Comparison of ENCODE assay signal across 8 cellular contexts in the genomic region with DNA sequence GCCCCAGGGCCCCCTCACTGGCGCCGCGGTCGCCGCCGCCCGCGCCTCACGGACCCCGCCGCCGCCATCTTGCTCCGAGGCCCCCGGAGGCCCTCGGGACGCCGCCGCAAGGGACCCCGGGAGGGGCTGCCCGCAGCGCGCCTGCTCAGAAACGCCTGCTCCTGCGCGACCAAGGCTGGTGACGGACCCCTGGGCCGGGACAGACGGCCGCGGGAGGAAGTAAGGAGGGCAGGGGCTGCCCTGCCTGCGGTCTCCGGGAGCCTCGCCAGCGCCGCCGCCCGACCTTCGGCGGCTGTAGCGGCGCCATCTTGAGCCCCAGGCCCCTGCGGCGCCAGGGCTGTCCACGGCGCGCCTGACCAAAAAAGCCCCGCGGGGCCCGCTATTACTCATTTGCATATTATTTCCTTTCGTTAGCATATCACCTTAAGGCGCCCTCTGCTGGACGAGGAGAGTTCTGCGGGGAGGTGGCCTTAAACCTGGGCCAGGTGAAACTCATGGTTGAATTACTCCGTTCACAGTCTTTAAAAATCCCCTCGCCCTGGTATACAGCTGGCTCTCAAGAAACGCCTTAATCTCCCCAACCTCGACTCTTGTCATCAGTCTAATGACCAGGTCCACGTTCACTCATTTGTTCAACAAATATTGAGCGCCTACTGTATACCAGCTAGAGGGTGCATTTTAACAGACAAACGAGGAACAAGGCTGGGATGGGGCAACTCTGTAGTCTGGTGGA. TPM values are rescaled to one million over a fixed set of nuclear protein-coding genes. Genes with fewer than 3 reads are reported as not detected.
DNase-seq lines count a peak whose midpoint lies in the region; ATAC-seq and TF ChIP-seq lines count a peak whose summit lies in the region.

A gene with protein sequence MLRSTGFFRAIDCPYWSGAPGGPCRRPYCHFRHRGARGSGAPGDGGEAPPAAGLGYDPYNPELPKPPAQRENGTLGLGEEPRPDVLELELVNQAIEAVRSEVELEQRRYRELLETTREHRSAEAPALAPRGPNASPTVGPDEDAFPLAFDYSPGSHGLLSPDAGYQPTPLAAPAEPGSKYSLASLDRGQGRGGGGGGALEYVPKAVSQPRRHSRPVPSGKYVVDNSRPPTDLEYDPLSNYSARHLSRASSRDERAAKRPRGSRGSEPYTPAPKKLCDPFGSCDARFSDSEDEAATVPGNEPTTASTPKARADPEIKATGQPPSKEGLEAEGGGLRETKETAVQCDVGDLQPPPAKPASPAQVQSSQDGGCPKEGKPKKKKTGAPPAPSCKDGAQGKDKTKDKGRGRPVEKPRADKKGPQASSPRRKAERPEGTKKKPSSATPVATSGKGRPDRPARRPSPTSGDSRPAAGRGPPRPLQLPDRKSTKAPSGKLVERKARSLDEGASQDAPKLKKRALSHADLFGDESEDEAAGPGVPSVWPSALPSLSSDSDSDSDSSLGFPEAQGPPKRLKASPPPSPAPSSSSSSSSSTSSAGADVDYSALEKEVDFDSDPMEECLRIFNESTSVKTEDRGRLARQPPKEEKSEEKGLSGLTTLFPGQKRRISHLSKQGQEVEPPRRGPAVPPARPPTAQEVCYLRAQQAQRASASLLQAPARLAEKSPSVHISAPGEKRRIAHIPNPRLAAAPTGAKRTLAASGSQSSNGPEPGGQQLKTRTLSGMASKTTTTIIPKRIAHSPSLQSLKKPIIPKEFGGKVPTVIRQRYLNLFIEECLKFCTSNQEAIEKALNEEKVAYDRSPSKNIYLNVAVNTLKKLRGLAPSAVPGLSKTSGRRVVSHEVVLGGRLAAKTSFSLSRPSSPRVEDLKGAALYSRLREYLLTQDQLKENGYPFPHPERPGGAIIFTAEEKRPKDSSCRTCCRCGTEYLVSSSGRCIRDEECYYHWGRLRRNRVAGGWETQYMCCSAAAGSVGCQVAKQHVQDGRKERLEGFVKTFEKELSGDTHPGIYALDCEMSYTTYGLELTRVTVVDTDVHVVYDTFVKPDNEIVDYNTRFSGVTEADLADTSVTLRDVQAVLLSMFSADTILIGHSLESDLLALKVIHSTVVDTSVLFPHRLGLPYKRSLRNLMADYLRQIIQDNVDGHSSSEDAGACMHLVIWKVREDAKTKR (minus strand): TSS at position 85 of the 733 bp plus-strand sequence. CDS start 125 bp downstream, outside the sequence.

- peak within 1 kb of the TSS; percentile 74 to 100 (median 95) for H3K4me3 ChIP-seq in dorsolateral prefrontal cortex
- peak within 1 kb of the TSS; percentile 91 for H3K4me3 ChIP-seq in lower leg skin (ENCODE audit: low read depth, poor library complexity, severe bottlenecking)

- H3K27ac ChIP-seq in dorsolateral prefrontal cortex = peak within 1 kb of the TSS; percentile 95 to 100 (median 100)

- H3K27me3 ChIP-seq in dorsolateral prefrontal cortex = no peaks in the 10 kb centered on the region

- WGBS in lower leg skin, 2 donors = 4 to 7% methylated on average over 20 to 34 of the region's 60 CpGs

- intact Hi-C loops in dorsolateral prefrontal cortex (cut with DNase I) (loop anchor here in 1 of 2 donors (10.0 kb wide), 1 partner anchor 1336 kb away; a partner anchor contains a TSS), lower leg skin (cut with DNase I; ENCODE audit: low total_unique reads) (no loop called here)

- DNase-seq in CD1c-positive myeloid dendritic cell (ENCODE audit: extremely low spot score) (peak; percentile 98), NCI-H774 (lab: John Stamatoyannopoulos, UW) (peak; percentile 93), dorsolateral prefrontal cortex (peak; percentile 90 to 95 (median 93)), lower leg skin (ENCODE audit: low spot score in 2 of 2) (peak; percentile 95 to 99)
- peak; percentile 98 to 99 for DNase-seq in activated CD4-positive, alpha-beta T cell treated with anti-CD3 and anti-CD28 coated beads, Interleukin-2, amount 50 U/mL, for 4 hours
- peak; percentile 96 to 97 for DNase-seq in stimulated activated CD4-positive, alpha-beta T cell treated with anti-CD3 and anti-CD28 coated beads, Interleukin-4, amount 100 ng/mL, for 48 hours (ENCODE audit: low read depth in 2 of 2)

- TF ChIP-seq POLR2A in lower leg skin (IDR thresholded peaks at IDR 0.05) = no peak

- TF ChIP-seq CTCF in dorsolateral prefrontal cortex (IDR thresholded peaks at IDR 0.05 in 54 of 56, conservative IDR thresholded peaks at IDR 0.05 in 2 of 56; ENCODE audit: low read depth in 1 of 56, partially characterized antibody in 56 of 56) (peak; percentile 86 to 99 (median 96)), lower leg skin (IDR thresholded peaks at IDR 0.05) (peak in 1 of 3 donors; percentile 86)

- ATAC-seq in GM19395 (IDR thresholded peaks at IDR 0.05; ENCODE audit: unreplicated experiment) = peak; percentile 68
- peak; percentile 52 for ATAC-seq in HG03571 (IDR thresholded peaks at IDR 0.05; ENCODE audit: unreplicated experiment)

RNA-seq across cellular contexts. Expression of the gene that starts here (rescaled TPM):
- total RNA-seq in dorsolateral prefrontal cortex (10 to 100 TPM; 33.1 to 84.1 (median 54.4) TPM), lower leg skin (10 to 100 TPM; 32.9 to 51.1 (median 41.2) TPM)

Comparison
In these comparisons a context has a peak if more than half of its experiments do, and no peak if none do; other contexts are left out.
1. Peak in every context shown above with its lines: DNase-seq, ATAC-seq, H3K4me3 ChIP-seq and H3K27ac ChIP-seq.